Comparison of ENCODE assay signal across 18 cellular contexts in the genomic region with DNA sequence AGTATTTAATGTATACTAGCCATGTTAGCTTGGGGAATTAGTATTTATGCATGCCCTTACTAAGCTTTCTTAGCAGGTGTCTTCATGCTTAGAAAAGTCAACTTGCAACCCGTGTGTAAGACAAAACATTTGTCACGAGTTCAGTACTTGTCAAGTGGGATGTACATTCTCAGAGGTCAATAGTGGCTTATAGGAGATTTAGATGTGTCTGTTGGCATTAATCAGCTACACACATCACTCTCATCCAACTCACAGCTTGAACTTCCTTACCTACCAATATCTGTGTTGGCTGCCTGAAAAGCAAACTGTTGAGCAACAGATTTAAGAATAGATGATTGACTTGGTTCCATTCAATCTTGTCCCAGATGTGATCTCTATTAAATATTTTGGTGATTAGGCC.
DNase-seq lines count a peak whose midpoint lies in the region; ATAC-seq and TF ChIP-seq lines count a peak whose summit lies in the region.
"Had no signal": no experiment of that assay in that cellular context is flagged by ENCODE, and none has a peak within 500 bp of the region (broad histone marks: within the 10 kb centered on the region; RNA-seq: fewer than 3 reads in every experiment).

No MANE protein-coding gene starts in this region.

- H3K9ac ChIP-seq in neural cell (ENCODE audit: low read length): no peak overlapping the region
- H3K9ac ChIP-seq: BLaER1 treated with 17β-estradiol and CSF1 and Interleukin-3, amounts not matched to agents 10 nM and 100 nM had no signal

- no peak overlapping the region for H2AFZ ChIP-seq in neural cell (ENCODE audit: low read depth, low read length)

- H3K9me2 ChIP-seq in neural cell (ENCODE audit: insufficient read depth, low read length): no peaks in the 10 kb centered on the region

- H3F3A ChIP-seq in neural cell (ENCODE audit: insufficient read depth, low read length, poor library complexity, severe bottlenecking): peaks cover 2% of the 10 kb centered on the region

- in situ Hi-C loops in G401 (cut with HindIII; ENCODE audit: low sequenced_read_pairs): no loop called here

- H3K4me1 Mint-ChIP-seq in WTC11: peaks cover 48% of the 10 kb centered on the region

- POLR2A ChIA-PET in WTC11 (lab: Charles Lee): no interaction called here

- no peaks in the 10 kb centered on the region for H3K27me3 Mint-ChIP-seq in WTC11 (ENCODE audit: low read depth)
- H3K27me3 Mint-ChIP-seq: CD4-positive, alpha-beta T cell had no signal

- H4K20me1 ChIP-seq in neural cell (ENCODE audit: insufficient read depth): no peaks in the 10 kb centered on the region
- H4K20me1 ChIP-seq: BLaER1 treated with 17β-estradiol and CSF1 and Interleukin-3, amounts not matched to agents 10 nM and 100 nM had no signal

- no peaks in the 10 kb centered on the region for H3K9me3 Mint-ChIP-seq in WTC11

- peak overlapping the region; percentile 36 for H3K4me2 ChIP-seq in neural cell (ENCODE audit: low read length)
- H3K4me2 ChIP-seq: BLaER1 treated with 17β-estradiol and CSF1 and Interleukin-3, amounts not matched to agents 10 nM and 100 nM had no signal

- H3K27me3 ChIP-seq in neural cell (ENCODE audit: insufficient read depth, low read depth, low read length) (no peaks in the 10 kb centered on the region), left ventricle myocardium inferior (ENCODE audit: low read depth) (no peaks in the 10 kb centered on the region)
- H3K27me3 ChIP-seq: BLaER1 treated with 17β-estradiol and CSF1 and Interleukin-3, amounts not matched to agents 10 nM and 100 nM had no signal

- H3K4me1 ChIP-seq in left ventricle myocardium inferior: no peaks in the 10 kb centered on the region

- ATAC-seq in WTC11: no peak
- no peak for ATAC-seq in HG02571 (IDR thresholded peaks at IDR 0.05; ENCODE audit: unreplicated experiment)
- ATAC-seq: HepG2 had no signal

- peak; percentile 53 for DNase-seq in G401 (ENCODE audit: low spot score)
- DNase-seq in NCI-H82 treated with DMSO at 0.1 percent for 48 hours (lab: John Stamatoyannopoulos, UW; ENCODE audit: unreplicated experiment): peak; percentile 83
- DNase-seq in WTC11 (ENCODE audit: low spot score): no peak
- DNase-seq in ecto neural progenitor cell (ENCODE audit: low spot score): no peak
- DNase-seq in left ventricle myocardium inferior: no peak
- no peak for DNase-seq in CD1c-positive myeloid dendritic cell (ENCODE audit: extremely low spot score)
- DNase-seq: 8988T; ACHN; Calu3; CD4-positive, alpha-beta T cell; DMS79 treated with DMSO at 0.1 percent for 48 hours; EL; GDM1; H7 had no signal

- H3K4me3 Mint-ChIP-seq in WTC11: no peak overlapping the region
- H3K4me3 Mint-ChIP-seq: CD4-positive, alpha-beta T cell had no signal

- H3K36me3 ChIP-seq in neural cell (ENCODE audit: insufficient read depth, low read length): no peaks in the 10 kb centered on the region
- no peaks in the 10 kb centered on the region for H3K36me3 ChIP-seq in left ventricle myocardium inferior
- H3K36me3 ChIP-seq: BLaER1 treated with 17β-estradiol and CSF1 and Interleukin-3, amounts not matched to agents 10 nM and 100 nM had no signal

- H3K4me3 ChIP-seq in neural cell (ENCODE audit: low read length): peak overlapping the region; percentile 32
- H3K4me3 ChIP-seq in left ventricle myocardium inferior: no peak overlapping the region
- H3K4me3 ChIP-seq: BLaER1 treated with 17β-estradiol and CSF1 and Interleukin-3, amounts not matched to agents 10 nM and 100 nM had no signal

- H3K27ac Mint-ChIP-seq in WTC11: peak overlapping the region; percentile 16; the same call in 1 of the 2 replicates
- H3K27ac Mint-ChIP-seq: CD4-positive, alpha-beta T cell had no signal

- CTCF ChIA-PET in WTC11 (lab: Charles Lee): interaction anchor here (0.6 to 1.0 kb wide), 3 partner anchors 10 to 185 kb away, joined by 3 to 6 read pairs (median 5); no protein-coding TSS in a partner anchor

- peak overlapping the region; percentile 45 for H3K27ac ChIP-seq in neural cell (ENCODE audit: low read length)
- no peak overlapping the region for H3K27ac ChIP-seq in left ventricle myocardium inferior (replicated peaks)
- H3K27ac ChIP-seq: BLaER1 treated with 17β-estradiol and CSF1 and Interleukin-3, amounts not matched to agents 10 nM and 100 nM had no signal

- intact Hi-C loops in left ventricle myocardium inferior (cut with micrococcal nuclease): no loop called here

- no peak for TF ChIP-seq EP300 in neural cell (conservative IDR thresholded peaks at IDR 0.05; ENCODE audit: poor library complexity, severe bottlenecking)

- H3K36me3 Mint-ChIP-seq in WTC11: no peaks in the 10 kb centered on the region

- TF ChIP-seq CTCF in WTC11 (IDR thresholded peaks at IDR 0.05) (no peak), neural cell (IDR thresholded peaks at IDR 0.05; ENCODE audit: poor library complexity, severe bottlenecking) (no peak), left ventricle myocardium inferior (IDR thresholded peaks at IDR 0.05; ENCODE audit: borderline replicate concordance) (no peak)

- H3K9me3 ChIP-seq in neural cell (ENCODE audit: low read length) (no peaks in the 10 kb centered on the region), left ventricle myocardium inferior (replicated peaks) (no peaks in the 10 kb centered on the region)
- H3K9me3 ChIP-seq: BLaER1 treated with 17β-estradiol and CSF1 and Interleukin-3, amounts not matched to agents 10 nM and 100 nM had no signal

- H3K79me2 ChIP-seq in neural cell (replicated peaks; ENCODE audit: insufficient read depth, low read length): no peaks in the 10 kb centered on the region

- TF ChIP-seq RAD21 in neural cell (conservative IDR thresholded peaks at IDR 0.05): no peak

TF ChIP-seq in WTC11, 78 proteins besides CTCF, POLR2A, EP300 and RAD21 (continues in another document):
- no peak for TF ChIP-seq ZNF121 (CRISPR knock-in tag; IDR thresholded peaks at IDR 0.05)
- TF ChIP-seq ZNF416 (CRISPR knock-in tag; IDR thresholded peaks at IDR 0.05): no peak
- no peak for TF ChIP-seq NR1H2 (CRISPR knock-in tag; IDR thresholded peaks at IDR 0.05)
- TF ChIP-seq, protein P1, sequence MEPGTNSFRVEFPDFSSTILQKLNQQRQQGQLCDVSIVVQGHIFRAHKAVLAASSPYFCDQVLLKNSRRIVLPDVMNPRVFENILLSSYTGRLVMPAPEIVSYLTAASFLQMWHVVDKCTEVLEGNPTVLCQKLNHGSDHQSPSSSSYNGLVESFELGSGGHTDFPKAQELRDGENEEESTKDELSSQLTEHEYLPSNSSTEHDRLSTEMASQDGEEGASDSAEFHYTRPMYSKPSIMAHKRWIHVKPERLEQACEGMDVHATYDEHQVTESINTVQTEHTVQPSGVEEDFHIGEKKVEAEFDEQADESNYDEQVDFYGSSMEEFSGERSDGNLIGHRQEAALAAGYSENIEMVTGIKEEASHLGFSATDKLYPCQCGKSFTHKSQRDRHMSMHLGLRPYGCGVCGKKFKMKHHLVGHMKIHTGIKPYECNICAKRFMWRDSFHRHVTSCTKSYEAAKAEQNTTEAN (CRISPR knock-in tag; IDR thresholded peaks at IDR 0.05): no peak
- TF ChIP-seq NFE2L1 (CRISPR knock-in tag; IDR thresholded peaks at IDR 0.05): no peak

TF ChIP-seq in neural cell, 6 proteins besides CTCF, POLR2A, EP300 and RAD21:
- TF ChIP-seq, protein P2, sequence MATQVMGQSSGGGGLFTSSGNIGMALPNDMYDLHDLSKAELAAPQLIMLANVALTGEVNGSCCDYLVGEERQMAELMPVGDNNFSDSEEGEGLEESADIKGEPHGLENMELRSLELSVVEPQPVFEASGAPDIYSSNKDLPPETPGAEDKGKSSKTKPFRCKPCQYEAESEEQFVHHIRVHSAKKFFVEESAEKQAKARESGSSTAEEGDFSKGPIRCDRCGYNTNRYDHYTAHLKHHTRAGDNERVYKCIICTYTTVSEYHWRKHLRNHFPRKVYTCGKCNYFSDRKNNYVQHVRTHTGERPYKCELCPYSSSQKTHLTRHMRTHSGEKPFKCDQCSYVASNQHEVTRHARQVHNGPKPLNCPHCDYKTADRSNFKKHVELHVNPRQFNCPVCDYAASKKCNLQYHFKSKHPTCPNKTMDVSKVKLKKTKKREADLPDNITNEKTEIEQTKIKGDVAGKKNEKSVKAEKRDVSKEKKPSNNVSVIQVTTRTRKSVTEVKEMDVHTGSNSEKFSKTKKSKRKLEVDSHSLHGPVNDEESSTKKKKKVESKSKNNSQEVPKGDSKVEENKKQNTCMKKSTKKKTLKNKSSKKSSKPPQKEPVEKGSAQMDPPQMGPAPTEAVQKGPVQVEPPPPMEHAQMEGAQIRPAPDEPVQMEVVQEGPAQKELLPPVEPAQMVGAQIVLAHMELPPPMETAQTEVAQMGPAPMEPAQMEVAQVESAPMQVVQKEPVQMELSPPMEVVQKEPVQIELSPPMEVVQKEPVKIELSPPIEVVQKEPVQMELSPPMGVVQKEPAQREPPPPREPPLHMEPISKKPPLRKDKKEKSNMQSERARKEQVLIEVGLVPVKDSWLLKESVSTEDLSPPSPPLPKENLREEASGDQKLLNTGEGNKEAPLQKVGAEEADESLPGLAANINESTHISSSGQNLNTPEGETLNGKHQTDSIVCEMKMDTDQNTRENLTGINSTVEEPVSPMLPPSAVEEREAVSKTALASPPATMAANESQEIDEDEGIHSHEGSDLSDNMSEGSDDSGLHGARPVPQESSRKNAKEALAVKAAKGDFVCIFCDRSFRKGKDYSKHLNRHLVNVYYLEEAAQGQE (IDR thresholded peaks at IDR 0.05; ENCODE audit: borderline replicate concordance): no peak
- no peak for TF ChIP-seq MXI1 (conservative IDR thresholded peaks at IDR 0.05; ENCODE audit: poor library complexity, severe bottlenecking)
- no peak for TF ChIP-seq EZH2 (IDR thresholded peaks at IDR 0.05; ENCODE audit: borderline replicate concordance, insufficient read depth, low read length, poor library complexity, severe bottlenecking)
- TF ChIP-seq POLR2AphosphoS5 (IDR thresholded peaks at IDR 0.05): no peak
- TF ChIP-seq SMC3 (conservative IDR thresholded peaks at IDR 0.05; ENCODE audit: poor library complexity): no peak
- TF ChIP-seq TAF1 (IDR thresholded peaks at IDR 0.05; ENCODE audit: low read depth): no peak

Comparison
In these comparisons a context has a peak if more than half of its experiments do, and no peak if none do; other contexts are left out.
1. DNase-seq: peak in G401 (single experiment) and NCI-H82 treated with DMSO at 0.1 percent for 48 hours (single experiment); none in WTC11 (single experiment), ecto neural progenitor cell (single experiment), left ventricle myocardium inferior (single experiment) and CD1c-positive myeloid dendritic cell (single experiment).